ENCODE assay signal across 22 cellular contexts in genomic region chr1:22658385-22659163, GRCh38. TPM values are rescaled to one million over a fixed set of nuclear protein-coding genes. Genes with fewer than 3 reads are reported as not detected.
DNase-seq lines count a peak whose midpoint lies in the region; ATAC-seq, FAIRE-seq and TF ChIP-seq lines count a peak whose summit lies in the region.
"Had no signal": no experiment of that assay in that cellular context is flagged by ENCODE, and none has a peak within 500 bp of the region (broad histone marks: within the 10 kb centered on the region; RNA-seq: fewer than 3 reads in every experiment).

No MANE protein-coding gene starts in this region.

- H4K20me1 ChIP-seq in KMS-11 (ENCODE audit: insufficient read depth) (no peaks in the 10 kb centered on the region), K562 (replicated peaks; ENCODE audit: control insufficient read depth, insufficient read depth, low read length) (peaks cover 6% of the 10 kb centered on the region)

- CTCF ChIA-PET in K562 (lab: Yijun Ruan, JAX; ENCODE audit: low intra/inter-chr PET ratio) = no interaction called here

- no TSS peak for BruUV-seq in K562 (replicated peaks; lab: Mats Ljungman, UMichigan)

- no peak overlapping the region for H3K4me2 ChIP-seq in KMS-11
- no peak overlapping the region for H3K4me2 ChIP-seq in K562 (ENCODE audit: insufficient read depth, low read length)

- peak; percentile 47 for TF ChIP-seq CTCF in KMS-11 (conservative IDR thresholded peaks at IDR 0.05; ENCODE audit: low read depth, low read length)
- TF ChIP-seq CTCF in K562 (IDR thresholded peaks at IDR 0.05 in 2 of 3, conservative IDR thresholded peaks at IDR 0.05 in 1 of 3; ENCODE audit: insufficient read depth in 2 of 3, low read depth in 1 of 3, low read length in 3 of 3) = peak in 2 of 3 experiments; percentile 14 to 21; a peak in 1 of 6 replicates
- peak; percentile 41 for TF ChIP-seq CTCF in progenitor cell of endocrine pancreas (IDR thresholded peaks at IDR 0.05; ENCODE audit: unreplicated experiment)

- no peaks in the 10 kb centered on the region for H3K36me3 Mint-ChIP-seq in progenitor cell of endocrine pancreas (ENCODE audit: insufficient read depth)
- H3K36me3 Mint-ChIP-seq: CD4-positive, alpha-beta memory T cell had no signal

- H3K27ac ChIP-seq in KMS-11 = no peak overlapping the region
- no peak overlapping the region for H3K27ac ChIP-seq in K562 (ENCODE audit: extremely low read depth, low read depth, low read length)
- H3K27ac ChIP-seq: esophagus squamous epithelium, right lobe of liver had no signal

- H3K9me1 ChIP-seq in K562 (ENCODE audit: control insufficient read depth, insufficient read depth, low read length) = no peaks in the 10 kb centered on the region

- H3K79me2 ChIP-seq in KMS-11 (ENCODE audit: insufficient read depth, low read depth) (no peaks in the 10 kb centered on the region), K562 (ENCODE audit: control insufficient read depth, insufficient read depth, low read length) (no peaks in the 10 kb centered on the region)

- H3K27me3 ChIP-seq in KMS-11 (ENCODE audit: insufficient read depth, low read depth) (peaks cover 73% of the 10 kb centered on the region), K562 (ENCODE audit: control insufficient read depth in 2 of 2, insufficient read depth in 2 of 2, low read length in 2 of 2) (peaks cover under 1 to 29% of the 10 kb centered on the region in 2 experiments; a peak in 4 of 5 replicates)
- H3K27me3 ChIP-seq: right lobe of liver had no signal

- no peaks in the 10 kb centered on the region for H3K4me1 Mint-ChIP-seq in progenitor cell of endocrine pancreas (ENCODE audit: low read depth)
- H3K4me1 Mint-ChIP-seq: CD4-positive, alpha-beta memory T cell had no signal

- no peak for TF ChIP-seq POLR2A in K562 (conservative IDR thresholded peaks at IDR 0.05)

- H3K4me3 Mint-ChIP-seq in progenitor cell of endocrine pancreas (ENCODE audit: low read depth) = no peak overlapping the region
- H3K4me3 Mint-ChIP-seq: CD4-positive, alpha-beta memory T cell; dendritic cell treated with granulocyte-macrophage colony-stimulating factor and Interleukin-4, amounts not matched to agents 40 ng/mL and 50 ng/mL, for 4 days; nephron progenitor cell had no signal

- ATAC-seq in K562 (no peak), GM21367 (IDR thresholded peaks at IDR 0.05; ENCODE audit: unreplicated experiment) (no peak), GM19467 (IDR thresholded peaks at IDR 0.05; ENCODE audit: unreplicated experiment) (no peak), GM21423 (IDR thresholded peaks at IDR 0.05; ENCODE audit: unreplicated experiment) (no peak)
- ATAC-seq: right lobe of liver, Right ventricle myocardium inferior had no signal

- H3K27me3 Mint-ChIP-seq in progenitor cell of endocrine pancreas = peaks cover 44% of the 10 kb centered on the region

- no peak for TF ChIP-seq EP300 in K562 (IDR thresholded peaks at IDR 0.05; ENCODE audit: low read length)

- no peak overlapping the region for H3K27ac Mint-ChIP-seq in progenitor cell of endocrine pancreas
- H3K27ac Mint-ChIP-seq: dendritic cell treated with granulocyte-macrophage colony-stimulating factor and Interleukin-4, amounts not matched to agents 40 ng/mL and 50 ng/mL, for 4 days; nephron progenitor cell had no signal

- in situ Hi-C loops in K562 (cut with MboI) = no loop called here

- no peak for TF ChIP-seq RAD21 in K562 (CRISPR knock-in tag; conservative IDR thresholded peaks at IDR 0.05 in 1 of 2, IDR thresholded peaks at IDR 0.05 in 1 of 2)

- H2AFZ ChIP-seq in KMS-11 (ENCODE audit: low read depth) (no peak overlapping the region), K562 (ENCODE audit: low read depth, low read length) (no peak overlapping the region)

- H3K4me1 ChIP-seq in KMS-11 (ENCODE audit: low read depth, poor library complexity, severe bottlenecking) = no peaks in the 10 kb centered on the region
- H3K4me1 ChIP-seq in K562 (replicated peaks in 1 of 2; ENCODE audit: control insufficient read depth in 2 of 2, insufficient read depth in 2 of 2, low read length in 2 of 2) = peaks cover 0 to 4% of the 10 kb centered on the region in 2 experiments; a peak in 1 of 5 replicates
- H3K4me1 ChIP-seq: esophagus squamous epithelium, right lobe of liver had no signal

- H3K9ac ChIP-seq in KMS-11 (no peak overlapping the region), K562 (ENCODE audit: insufficient read depth in 1 of 2, low read depth in 2 of 2, low read length in 2 of 2) (no peak overlapping the region)

- FAIRE-seq in K562 (lab: Jason Lieb, UNC) = no peak
- FAIRE-seq: islet of Langerhans had no signal

- H3K9me3 ChIP-seq in K562 (replicated peaks; ENCODE audit: control insufficient read depth, insufficient read depth, low read depth, low read length) = no peaks in the 10 kb centered on the region
- H3K9me3 ChIP-seq: esophagus squamous epithelium, MG63, right lobe of liver had no signal

- no peaks in the 10 kb centered on the region for H3K9me3 Mint-ChIP-seq in progenitor cell of endocrine pancreas (ENCODE audit: low read depth)
- H3K9me3 Mint-ChIP-seq: dendritic cell treated with granulocyte-macrophage colony-stimulating factor and Interleukin-4, amounts not matched to agents 40 ng/mL and 50 ng/mL, for 4 days; nephron progenitor cell had no signal

- POLR2A ChIA-PET in K562 (lab: Yijun Ruan, JAX) = interaction anchor here (1.0 kb wide), 1 partner anchor 22 kb away, joined by 4 read pairs; the partner anchor contains the start of gene C1QA

- H3K4me3 ChIP-seq in KMS-11 (IDR thresholded peaks at IDR 0.05; ENCODE audit: insufficient read depth, low read depth, low read length) (no peak overlapping the region), K562 (no peak overlapping the region)
- H3K4me3 ChIP-seq: MG63, right lobe of liver had no signal

- no peaks in the 10 kb centered on the region for H3K36me3 ChIP-seq in KMS-11 (ENCODE audit: insufficient read depth)
- H3K36me3 ChIP-seq in K562 (ENCODE audit: control insufficient read depth, insufficient read depth, low read length) = no peaks in the 10 kb centered on the region
- H3K36me3 ChIP-seq: esophagus squamous epithelium, MG63, right lobe of liver had no signal

- WGBS in K562 (ENCODE audit: insufficient coverage, low coverage, missing lambda C conversion rate) = 2% methylated on average over 3 of the region's 3 CpGs

- intact Hi-C loops in K562 (cut with micrococcal nuclease) = no loop called here

- DNase-seq in DMS53 (lab: John Stamatoyannopoulos, UW) (peak; percentile 45), DMS53 treated with DMSO at 0.1 percent for 48 hours (lab: John Stamatoyannopoulos, UW; ENCODE audit: unreplicated experiment) (no peak), K562 (ENCODE audit: extremely low read depth in 1 of 4, low spot score in 3 of 4) (no peak), progenitor cell of endocrine pancreas (ENCODE audit: low spot score, unreplicated experiment) (no peak)
- DNase-seq: activated gamma-delta T cell treated with Interleukin-2 at 50 U/mL for 16 hours; CD4-positive, alpha-beta memory T cell; esophagus squamous epithelium; head of caudate nucleus; MG63; NCI-H2029; nephron progenitor cell; right lobe of liver had no signal

RNA-seq across cellular contexts. Expression of gene C1QB, which starts 5.5 kb away (rescaled TPM):
- total RNA-seq in K562 (2011; cell fraction: chromatin; rRNA removed; ENCODE audit: low replicate concordance) = not detected in 2 replicates
- total RNA-seq in K562 (2011; cell fraction: nucleolus; rRNA removed) = not detected in 2 replicates
- not detected in 2 replicates for total RNA-seq in K562 (2011; cell fraction: nucleoplasm; rRNA removed)
- total RNA-seq in K562 (2014; rRNA removed) (not detected in 2 replicates), K562 (2014; rRNA removed; fragmentation: Illumina TruSeq; extraction: Trizol) (not detected in 2 replicates), K562 (2015; rRNA removed; fragmentation: Illumina TruSeq; extraction: Trizol) (not detected in 2 replicates), K562 (2021) (0.51 and 0.55 TPM in 2 replicates), progenitor cell of endocrine pancreas (not detected in 2 replicates)
- polyA plus RNA-seq in K562 (2011; rRNA removed) (not detected in 2 replicates), K562 (2014; fragmentation: Illumina TruSeq; extraction: Trizol) (not detected in 2 replicates), K562 (2014; fragmentation: Nextera tagmentation; extraction: Ambion mirVana) (not detected), K562 (2014; rRNA removed) (not detected in 2 replicates)
- not detected in 2 replicates for polyA plus RNA-seq in K562 (2011; cell fraction: cytosol; rRNA removed)
- polyA plus RNA-seq in K562 (2011; cell fraction: nucleus; rRNA removed) = not detected in 2 replicates
- not detected in 2 replicates for polyA plus RNA-seq in K562 (2012)
- not detected in 2 replicates for polyA minus RNA-seq in K562 (2011; rRNA and poly(A)+ RNA removed)
- not detected in 2 replicates for polyA minus RNA-seq in K562 (2011; cell fraction: cytosol; rRNA and poly(A)+ RNA removed)
- not detected in 2 replicates for polyA minus RNA-seq in K562 (2011; cell fraction: nucleus; rRNA and poly(A)+ RNA removed)
- total RNA-seq: A172; G401; T-helper 2 cell treated with Interferon-gamma antibody and Interleukin-4, amounts not matched to agents 100 ng/mL and 5 ng/mL, for 36 hours had no signal
- polyA plus RNA-seq: CD4-positive, alpha-beta memory T cell had no signal

RNA-seq across cellular contexts. Expression of gene C1QC, which starts 15.1 kb away (rescaled TPM):
- total RNA-seq in K562 (2011; cell fraction: chromatin; rRNA removed; ENCODE audit: low replicate concordance) = not detected in 2 replicates
- total RNA-seq in K562 (2011; cell fraction: nucleolus; rRNA removed) = not detected in 2 replicates
- total RNA-seq in K562 (2011; cell fraction: nucleoplasm; rRNA removed) = not detected in 2 replicates
- total RNA-seq in K562 (2014; rRNA removed) = not detected in 2 replicates
- not detected in 2 replicates for total RNA-seq in K562 (2014; rRNA removed; fragmentation: Illumina TruSeq; extraction: Trizol)
- total RNA-seq in K562 (2015; rRNA removed; fragmentation: Illumina TruSeq; extraction: Trizol) = not detected in 2 replicates
- total RNA-seq in K562 (2021) = 0.47 and 0.69 TPM in 2 replicates
- not detected in 2 replicates for polyA plus RNA-seq in K562 (2011; rRNA removed)
- polyA plus RNA-seq in K562 (2011; cell fraction: cytosol; rRNA removed) = not detected in 2 replicates
- polyA plus RNA-seq in K562 (2011; cell fraction: nucleus; rRNA removed) = not detected in 2 replicates
- not detected in 2 replicates for polyA plus RNA-seq in K562 (2012)
- polyA plus RNA-seq in K562 (2014; fragmentation: Illumina TruSeq; extraction: Trizol) = not detected in 2 replicates
- not detected for polyA plus RNA-seq in K562 (2014; fragmentation: Nextera tagmentation; extraction: Ambion mirVana)
- polyA plus RNA-seq in K562 (2014; rRNA removed) = not detected in 2 replicates
- not detected in 2 replicates for polyA minus RNA-seq in K562 (2011; rRNA and poly(A)+ RNA removed)
- polyA minus RNA-seq in K562 (2011; cell fraction: cytosol; rRNA and poly(A)+ RNA removed) = not detected in 2 replicates
- polyA minus RNA-seq in K562 (2011; cell fraction: nucleus; rRNA and poly(A)+ RNA removed) = not detected in 2 replicates
- not detected in 2 replicates for total RNA-seq in progenitor cell of endocrine pancreas
- total RNA-seq: A172; G401; T-helper 2 cell treated with Interferon-gamma antibody and Interleukin-4, amounts not matched to agents 100 ng/mL and 5 ng/mL, for 36 hours had no signal
- polyA plus RNA-seq: CD4-positive, alpha-beta memory T cell had no signal

RNA-seq across cellular contexts. Expression of gene C1QA, which starts 22.1 kb away (rescaled TPM):
- not detected in 2 replicates for total RNA-seq in K562 (2011; cell fraction: chromatin; rRNA removed; ENCODE audit: low replicate concordance)
- not detected in 2 replicates for total RNA-seq in K562 (2011; cell fraction: nucleolus; rRNA removed)
- total RNA-seq in K562 (2011; cell fraction: nucleoplasm; rRNA removed) = not detected in 2 replicates
- total RNA-seq in K562 (2014; rRNA removed) = not detected in 2 replicates
- total RNA-seq in K562 (2014; rRNA removed; fragmentation: Illumina TruSeq; extraction: Trizol) = not detected in 2 replicates
- not detected in 2 replicates for total RNA-seq in K562 (2015; rRNA removed; fragmentation: Illumina TruSeq; extraction: Trizol)
- total RNA-seq in K562 (2021) = 0.71 and 0.94 TPM in 2 replicates
- polyA plus RNA-seq in K562 (2011; rRNA removed) = not detected in 2 replicates
- polyA plus RNA-seq in K562 (2011; cell fraction: cytosol; rRNA removed) = not detected in 2 replicates
- not detected in 2 replicates for polyA plus RNA-seq in K562 (2011; cell fraction: nucleus; rRNA removed)
- not detected in 2 replicates for polyA plus RNA-seq in K562 (2012)
- not detected in 2 replicates for polyA plus RNA-seq in K562 (2014; fragmentation: Illumina TruSeq; extraction: Trizol)
- not detected for polyA plus RNA-seq in K562 (2014; fragmentation: Nextera tagmentation; extraction: Ambion mirVana)
- not detected in 2 replicates for polyA plus RNA-seq in K562 (2014; rRNA removed)
- polyA minus RNA-seq in K562 (2011; rRNA and poly(A)+ RNA removed) = not detected in 2 replicates
- not detected in 2 replicates for polyA minus RNA-seq in K562 (2011; cell fraction: cytosol; rRNA and poly(A)+ RNA removed)
- polyA minus RNA-seq in K562 (2011; cell fraction: nucleus; rRNA and poly(A)+ RNA removed) = not detected in 2 replicates
- total RNA-seq in progenitor cell of endocrine pancreas = not detected in 2 replicates
- total RNA-seq: A172; G401; T-helper 2 cell treated with Interferon-gamma antibody and Interleukin-4, amounts not matched to agents 100 ng/mL and 5 ng/mL, for 36 hours had no signal
- polyA plus RNA-seq: CD4-positive, alpha-beta memory T cell had no signal

RNA-seq across cellular contexts. Expression of gene EPHB2, which starts 52.1 kb away (rescaled TPM):
- total RNA-seq in K562 (2011; cell fraction: chromatin; rRNA removed; ENCODE audit: low replicate concordance) = 0.23 TPM in 1 of 2 replicates, not detected in the other
- not detected in 2 replicates for total RNA-seq in K562 (2011; cell fraction: nucleolus; rRNA removed)
- total RNA-seq in K562 (2011; cell fraction: nucleoplasm; rRNA removed) = not detected in 2 replicates
- total RNA-seq in K562 (2014; rRNA removed) = not detected in 2 replicates
- total RNA-seq in K562 (2014; rRNA removed; fragmentation: Illumina TruSeq; extraction: Trizol) = not detected in 2 replicates
- total RNA-seq in K562 (2015; rRNA removed; fragmentation: Illumina TruSeq; extraction: Trizol) = not detected in 2 replicates
- not detected in 2 replicates for total RNA-seq in K562 (2021)
- 0.05 TPM in 1 of 2 replicates, not detected in the other for polyA plus RNA-seq in K562 (2011; rRNA removed)
- 0.03 TPM in 1 of 2 replicates, not detected in the other for polyA plus RNA-seq in K562 (2011; cell fraction: cytosol; rRNA removed)
- polyA plus RNA-seq in K562 (2011; cell fraction: nucleus; rRNA removed) = not detected in 2 replicates
- 0.03 and 0.18 TPM in 2 replicates for polyA plus RNA-seq in K562 (2012)
- not detected in 2 replicates for polyA plus RNA-seq in K562 (2014; fragmentation: Illumina TruSeq; extraction: Trizol)
- polyA plus RNA-seq in K562 (2014; fragmentation: Nextera tagmentation; extraction: Ambion mirVana) = not detected
- not detected in 2 replicates for polyA plus RNA-seq in K562 (2014; rRNA removed)
- polyA minus RNA-seq in K562 (2011; rRNA and poly(A)+ RNA removed) = not detected in 2 replicates
- not detected in 2 replicates for polyA minus RNA-seq in K562 (2011; cell fraction: cytosol; rRNA and poly(A)+ RNA removed)
- not detected in 2 replicates for polyA minus RNA-seq in K562 (2011; cell fraction: nucleus; rRNA and poly(A)+ RNA removed)
- 64.2 and 69.4 TPM in 2 replicates for total RNA-seq in progenitor cell of endocrine pancreas
- total RNA-seq: T-helper 2 cell treated with Interferon-gamma antibody and Interleukin-4, amounts not matched to agents 100 ng/mL and 5 ng/mL, for 36 hours had no signal
- polyA plus RNA-seq: CD4-positive, alpha-beta memory T cell had no signal
